ENCODE assay signal across 20 cellular contexts in genomic region chr3:65572175-65572777, GRCh38.
"Had no signal": no experiment of that assay in that cellular context is flagged by ENCODE, and none has a peak within 500 bp of the region (broad histone marks: within the 10 kb centered on the region; RNA-seq: fewer than 3 reads in every experiment).

No MANE protein-coding gene starts in this region.

- H3K9ac ChIP-seq: SK-N-SH had no signal

- H3K27ac ChIP-seq: HL-60, RWPE1 had no signal

- FAIRE-seq: HTR-8/SVneo had no signal

- DNase-seq: MV-4-11, NCI-H1048, NCI-H1105, NCI-H1417, NCI-H1436 treated with DMSO at 0.1 percent for 48 hours, NCI-H1694, NCI-H187 treated with DMSO at 0.1 percent for 48 hours, NCI-H2029 treated with DMSO at 0.1 percent for 48 hours, NCI-H2227 treated with DMSO at 0.1 percent for 48 hours, NCI-H524 treated with DMSO at 0.1 percent for 48 hours, NCI-H69, NCI-H774, PC-3, SHP77, SK-N-SH, SW 1271 had no signal

- H3K9me3 ChIP-seq: SK-N-SH had no signal

- ATAC-seq: Panc1, PC-3 had no signal

- H3K4me2 ChIP-seq: SK-N-SH had no signal
